17 cellular contexts compared by ENCODE assay signal in genomic region chr17:9272506-9272905, GRCh38.
A peak's percentile ranks its signal among the peaks of the same experiment; 100 is the strongest.
DNase-seq lines count a peak whose midpoint lies in the region; ATAC-seq and TF ChIP-seq lines count a peak whose summit lies in the region.
"Had no signal": no experiment of that assay in that cellular context is flagged by ENCODE, and none has a peak within 500 bp of the region (broad histone marks: within the 10 kb centered on the region; RNA-seq: fewer than 3 reads in every experiment).

No MANE protein-coding gene starts in this region.

- intact Hi-C loops in esophagus squamous epithelium (cut with DNase I): no loop called here

- DNase-seq in CD1c-positive myeloid dendritic cell (ENCODE audit: extremely low spot score) (peak; percentile 11), SJCRH30 (no peak), esophagus squamous epithelium (lab: John Stamatoyannopoulos, UW) (no peak), DMS114 treated with DMSO at 0.1 percent for 48 hours (lab: John Stamatoyannopoulos, UW; ENCODE audit: unreplicated experiment) (no peak)
- DNase-seq: activated B cell treated with CpG ODN at 0.5 μM for 24 hours, BE2C, Calu3, natural killer cell, NCI-H1092 treated with DMSO at 0.1 percent for 48 hours, NCI-H526 treated with DMSO at 0.1 percent for 48 hours, T-helper 9 cell had no signal

- H3K4me1 ChIP-seq in SJCRH30 (no peaks in the 10 kb centered on the region; the same call in 1 of the 2 replicates), esophagus squamous epithelium (no peaks in the 10 kb centered on the region), rectal smooth muscle tissue (ENCODE audit: control insufficient read depth, insufficient read depth, low read length) (peaks cover 3% of the 10 kb centered on the region)
- H3K4me1 ChIP-seq: BE2C had no signal

- H3K27me3 ChIP-seq in SJCRH30 (no peaks in the 10 kb centered on the region), esophagus squamous epithelium (no peaks in the 10 kb centered on the region), rectal smooth muscle tissue (ENCODE audit: control insufficient read depth, insufficient read depth, low read length) (no peaks in the 10 kb centered on the region)
- H3K27me3 ChIP-seq: BE2C, tibial nerve had no signal

- TF ChIP-seq POLR2A in esophagus squamous epithelium (IDR thresholded peaks at IDR 0.05): no peak

- TF ChIP-seq CTCF in esophagus squamous epithelium (IDR thresholded peaks at IDR 0.05): no peak

- H3K9ac ChIP-seq in rectal smooth muscle tissue (ENCODE audit: low read length): no peak overlapping the region

- 66 to 89% methylated on average over 12 of the region's 12 CpGs for WGBS in esophagus squamous epithelium, 2 donors

- ATAC-seq in HG02610 (IDR thresholded peaks at IDR 0.05; ENCODE audit: unreplicated experiment) (no peak), HG03108 (IDR thresholded peaks at IDR 0.05; ENCODE audit: unreplicated experiment) (no peak)
- ATAC-seq: activated naive CD4-positive, alpha-beta T cell treated with anti-CD3 and anti-CD28 coated beads, Interleukin-2, amount 50 U/mL, for 72 hours; natural killer cell; stimulated activated memory B cell treated with anti-CD40 and anti-IgM and Interleukin-4, amounts not matched to agents 10 μg/mL and 1 μg/mL and 100 μg/mL, for 72 hours had no signal

- H3K36me3 ChIP-seq in SJCRH30: no peaks in the 10 kb centered on the region
- H3K36me3 ChIP-seq in esophagus squamous epithelium: no peaks in the 10 kb centered on the region
- H3K36me3 ChIP-seq in rectal smooth muscle tissue (ENCODE audit: control insufficient read depth, insufficient read depth, low read length): no peaks in the 10 kb centered on the region
- H3K36me3 ChIP-seq: BE2C, tibial nerve had no signal

- H3K9me3 ChIP-seq in SJCRH30 (replicated peaks) (no peaks in the 10 kb centered on the region), esophagus squamous epithelium (no peaks in the 10 kb centered on the region)
- H3K9me3 ChIP-seq: BE2C, tibial nerve had no signal

- H3K4me3 ChIP-seq in SJCRH30 (no peak overlapping the region), esophagus squamous epithelium (peak overlapping the region in 1 of 4 donors; percentile 37), rectal smooth muscle tissue (ENCODE audit: low read length) (peak overlapping the region; percentile 6)
- H3K4me3 ChIP-seq: tibial nerve had no signal

- peak overlapping the region; percentile 61 for H3K27ac ChIP-seq in SJCRH30
- peak overlapping the region in 3 of 4 donors; percentile 40 to 66 (median 64) for H3K27ac ChIP-seq in esophagus squamous epithelium
- peak overlapping the region; percentile 33 for H3K27ac ChIP-seq in rectal smooth muscle tissue (ENCODE audit: low read depth, low read length)
